ENCODE assay signal across 18 cellular contexts in the genomic region with DNA sequence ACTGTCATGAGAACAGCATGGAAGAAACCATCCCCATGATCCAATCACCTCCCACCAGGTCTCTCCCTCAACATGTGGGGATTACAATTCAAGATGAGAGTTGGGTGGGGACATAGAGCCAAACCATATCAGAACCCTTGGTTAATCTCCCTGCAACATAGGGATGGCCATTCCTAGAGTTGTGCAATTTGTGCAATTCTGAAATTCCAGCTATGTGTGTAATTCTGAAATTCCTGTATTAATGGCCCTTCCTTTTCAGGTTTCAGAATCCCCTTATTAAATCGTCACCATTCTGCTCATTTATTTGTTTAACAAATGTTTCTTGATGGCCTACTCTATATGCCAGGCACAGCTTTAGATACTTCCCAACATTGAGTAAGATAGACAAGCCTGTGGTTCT.
A peak's percentile ranks its signal among the peaks of the same experiment; 100 is the strongest.
DNase-seq lines count a peak whose midpoint lies in the region; ATAC-seq and TF ChIP-seq lines count a peak whose summit lies in the region.
"Had no signal": no experiment of that assay in that cellular context is flagged by ENCODE, and none has a peak within 500 bp of the region (broad histone marks: within the 10 kb centered on the region; RNA-seq: fewer than 3 reads in every experiment).

No MANE protein-coding gene starts in this region.

- peaks cover 6% of the 10 kb centered on the region for H3K9me3 Mint-ChIP-seq in type B pancreatic cell
- H3K9me3 Mint-ChIP-seq: CD8-positive, alpha-beta T cell had no signal

- no peak overlapping the region for H2BK120ac ChIP-seq in IMR-90 (ENCODE audit: low read depth, low read length)

- no peak overlapping the region for H3K18ac ChIP-seq in IMR-90 (ENCODE audit: low read depth, low read length)

- no peaks in the 10 kb centered on the region for H3K36me3 ChIP-seq in IMR-90 (ENCODE audit: control insufficient read depth, insufficient read depth, low read length)

- H2BK5ac ChIP-seq in IMR-90 (ENCODE audit: low read depth, low read length, poor library complexity, severe bottlenecking), result no peak overlapping the region

- no peaks in the 10 kb centered on the region for H3K27me3 Mint-ChIP-seq in type B pancreatic cell

- TF ChIP-seq RAD21 in IMR-90 (IDR thresholded peaks at IDR 0.05; ENCODE audit: low read length), result no peak

- H3K4ac ChIP-seq in IMR-90 (ENCODE audit: low read depth, low read length), result no peak overlapping the region

- no peak for TF ChIP-seq POLR2A in IMR-90 (IDR thresholded peaks at IDR 0.05; ENCODE audit: low read depth, low read length)

- H2BK15ac ChIP-seq in IMR-90 (ENCODE audit: low read depth, low read length), result no peak overlapping the region

- H3K79me1 ChIP-seq in IMR-90 (ENCODE audit: low read depth in 1 of 2, low read length in 2 of 2), result no peaks in the 10 kb centered on the region

- dilution Hi-C loops in IMR-90 (cut with HindIII; ENCODE audit: low sequenced_read_pairs, unreplicated experiment), result no loop called here

- no peak overlapping the region for H4K8ac ChIP-seq in IMR-90 (ENCODE audit: low read depth in 2 of 2, low read length in 2 of 2)

- H4K20me1 ChIP-seq in IMR-90 (ENCODE audit: insufficient read depth, low read length), result no peaks in the 10 kb centered on the region

- H4K91ac ChIP-seq in IMR-90 (ENCODE audit: insufficient read depth, low read depth, low read length), result no peak overlapping the region

- H3K9ac ChIP-seq in IMR-90 (ENCODE audit: low read depth, low read length), result no peak overlapping the region
- H3K9ac ChIP-seq: KMS-11 had no signal

- H3K4me1 ChIP-seq in IMR-90 (ENCODE audit: control insufficient read depth, insufficient read depth, low read length), result no peaks in the 10 kb centered on the region; the same call in 1 of the 2 replicates

- no peaks in the 10 kb centered on the region; the same call in 1 of the 2 replicates for H3K9me3 ChIP-seq in IMR-90 (ENCODE audit: control insufficient read depth, insufficient read depth, low read length)

- DNase-seq in EH (ENCODE audit: low read depth), result peak; percentile 72
- DNase-seq in IMR-90, result no peak
- DNase-seq in fibroblast of pulmonary artery (ENCODE audit: low read depth), result peak; percentile 7
- DNase-seq in type B pancreatic cell (ENCODE audit: extremely low spot score, unreplicated experiment), result no peak
- DNase-seq in SHP77 (lab: John Stamatoyannopoulos, UW), result no peak
- no peak for DNase-seq in amniotic stem cell (lab: John Stamatoyannopoulos, UW)
- DNase-seq in posterior cingulate gyrus, result no peak
- DNase-seq: C1 segment of cervical spinal cord; CD8-positive, alpha-beta T cell; GF-D8; NCI-H1105; NCI-H146; NCI-H2029; NCI-H2227 treated with DMSO at 0.1 percent for 48 hours; PC-3; Right ventricle myocardium superior had no signal

- H3K56ac ChIP-seq in IMR-90 (ENCODE audit: extremely low read depth, insufficient read depth, low read length), result no peak overlapping the region

- H2AK5ac ChIP-seq in IMR-90 (ENCODE audit: low read depth, low read length), result no peak overlapping the region

- no peak overlapping the region for H2AK9ac ChIP-seq in IMR-90 (replicated peaks; ENCODE audit: low read depth, low read length, poor library complexity)

- H3K27ac Mint-ChIP-seq in type B pancreatic cell, result peak overlapping the region; percentile 84
- H3K27ac Mint-ChIP-seq: CD8-positive, alpha-beta T cell had no signal

- WGBS in IMR-90 (ENCODE audit: extremely low coverage in 2 of 2, insufficient read length in 1 of 2), 2 experiments, result no CpG with 5 or more reads among the region's 1 CpG

- H3K4me3 ChIP-seq in IMR-90 (ENCODE audit: insufficient read depth, low read depth, low read length) (no peak overlapping the region), fibroblast of pulmonary artery (replicated peaks; ENCODE audit: low read depth, low read length) (no peak overlapping the region)

- no peak overlapping the region for H3K4me2 ChIP-seq in IMR-90 (ENCODE audit: low read depth, low read length)
- H3K4me2 ChIP-seq: KMS-11 had no signal

- no peaks in the 10 kb centered on the region for H3K9me1 ChIP-seq in IMR-90 (ENCODE audit: insufficient read depth, low read length)

- H3K36me3 Mint-ChIP-seq in type B pancreatic cell, result peaks cover 4% of the 10 kb centered on the region
- H3K36me3 Mint-ChIP-seq: CD8-positive, alpha-beta T cell had no signal

- BruUV-seq in IMR-90 (replicated peaks; lab: Mats Ljungman, UMichigan), result no TSS peak

- CTCF ChIA-PET in IMR-90 (lab: Yijun Ruan, JAX), result no interaction called here

- POLR2A ChIA-PET in IMR-90 (lab: Charles Lee; ENCODE audit: unreplicated experiment), result no interaction called here

- in situ Hi-C loops in IMR-90 (cut with MboI; ENCODE audit: low sequenced_read_pairs), result no loop called here

- no peak overlapping the region for H3K27ac ChIP-seq in IMR-90 (ENCODE audit: insufficient read depth, low read length)
- H3K27ac ChIP-seq: KMS-11 had no signal

- no peak overlapping the region for H2BK20ac ChIP-seq in IMR-90 (ENCODE audit: low read depth, low read length)

- H3K23ac ChIP-seq in IMR-90 (ENCODE audit: low read depth, low read length), result no peak overlapping the region

- peaks cover 27% of the 10 kb centered on the region for H3K4me1 Mint-ChIP-seq in type B pancreatic cell (ENCODE audit: unreplicated experiment)

- intact Hi-C loops in IMR-90 (cut with micrococcal nuclease), result no loop called here
- intact Hi-C loops in posterior cingulate gyrus (cut with DNase I), result no loop called here

- H3K27me3 ChIP-seq in IMR-90 (ENCODE audit: control insufficient read depth, insufficient read depth, low read length), result peaks cover 3% of the 10 kb centered on the region; the same call in 1 of the 2 replicates

- H2AFZ ChIP-seq in IMR-90 (replicated peaks; ENCODE audit: low read length, poor library complexity), result no peak overlapping the region

- H3K14ac ChIP-seq in IMR-90 (replicated peaks; ENCODE audit: low read depth, low read length), result no peak overlapping the region

- no peak for ATAC-seq in IMR-90 (ENCODE audit: low read depth)
- ATAC-seq: CD8-positive, alpha-beta T cell; HCT116; PC-3 had no signal

- H3K4me3 Mint-ChIP-seq in type B pancreatic cell, result no peak overlapping the region
- H3K4me3 Mint-ChIP-seq: CD8-positive, alpha-beta T cell had no signal

- H4K5ac ChIP-seq in IMR-90 (ENCODE audit: low read depth, low read length), result no peak overlapping the region

- TF ChIP-seq CTCF in IMR-90 (conservative IDR thresholded peaks at IDR 0.05; ENCODE audit: low read depth, low read length), result no peak
- TF ChIP-seq CTCF in fibroblast of pulmonary artery (IDR thresholded peaks at IDR 0.05; ENCODE audit: low read length, missing control alignments), result no peak
- no peak for TF ChIP-seq CTCF in type B pancreatic cell (conservative IDR thresholded peaks at IDR 0.05)

TF ChIP-seq in IMR-90, 13 proteins besides CTCF, POLR2A, EP300 and RAD21:
- TF ChIP-seq CEBPB (IDR thresholded peaks at IDR 0.05; ENCODE audit: low read depth, low read length) (peak; percentile 25; the same call in 1 of the 2 replicates), BHLHE40 (IDR thresholded peaks at IDR 0.05; ENCODE audit: low read depth, low read length) (no peak)

Comparison
In these comparisons a context has a peak if more than half of its experiments do, and no peak if none do; other contexts are left out.
1. DNase-seq: peak in EH (single experiment) and fibroblast of pulmonary artery (single experiment); none in IMR-90 (single experiment), type B pancreatic cell (single experiment), SHP77 (0 of 2), amniotic stem cell (single experiment) and posterior cingulate gyrus (0 of 10).